8 cellular contexts compared by ENCODE assay signal in the genomic region with DNA sequence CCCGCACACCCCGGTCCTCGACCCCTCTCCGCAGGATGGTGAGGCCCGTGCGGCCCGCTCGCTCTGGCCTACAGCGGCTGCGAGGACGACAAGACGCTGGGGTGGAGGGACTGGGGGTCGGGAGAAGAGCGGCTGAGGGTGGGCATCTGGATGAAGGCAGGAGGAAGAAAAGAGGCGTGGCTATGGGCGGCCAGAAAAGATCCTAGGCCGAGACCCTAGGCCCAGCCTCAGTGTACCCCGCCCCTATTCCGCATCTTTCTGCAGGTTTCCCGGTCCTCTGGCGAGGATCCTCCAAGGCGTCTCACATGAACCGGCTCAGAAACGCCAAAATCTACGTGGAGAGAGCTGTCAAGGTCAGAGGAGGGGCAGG. TPM values are rescaled to one million over a fixed set of nuclear protein-coding genes. Genes with fewer than 3 reads are reported as not detected.
DNase-seq lines count a peak whose midpoint lies in the region; ATAC-seq, FAIRE-seq and TF ChIP-seq lines count a peak whose summit lies in the region.

No MANE protein-coding gene starts in this region.

- H3K36me3 ChIP-seq in SK-N-SH (replicated peaks in 1 of 2; ENCODE audit: control insufficient read depth in 1 of 2, insufficient read depth in 2 of 2, low read length in 1 of 2) (peaks cover 16 to 28% of the 10 kb centered on the region in 2 experiments), kidney (ENCODE audit: control insufficient read depth in 1 of 2, insufficient read depth in 2 of 2, low read length in 2 of 2) (peaks cover 0 to 5% of the 10 kb centered on the region in 2 donors)

- 31% methylated on average over 25 of the region's 25 CpGs for WGBS in SK-N-SH (ENCODE audit: low lambda C conversion rate)

- H2AFZ ChIP-seq in SK-N-SH (ENCODE audit: low read depth): 0 out of 2 replicates have a peak overlapping the region, but pooled peaks have one; percentile 83

- H3K9me3 ChIP-seq in SK-N-SH (no peaks in the 10 kb centered on the region), kidney (ENCODE audit: control insufficient read depth in 1 of 2, low read length in 2 of 2) (no peaks in the 10 kb centered on the region)

- H3K27ac ChIP-seq in SK-N-SH (ENCODE audit: low read depth in 2 of 2, low read length in 1 of 2) (peak overlapping the region; percentile 76 to 85; a peak in 3 of 4 replicates), kidney (ENCODE audit: low read depth in 2 of 2, low read length in 2 of 2) (peak overlapping the region; percentile 91), substantia nigra (ENCODE audit: low read depth, low read length, poor library complexity, severe bottlenecking) (peak overlapping the region; percentile 90)

- peak overlapping the region; percentile 78 for H3K9ac ChIP-seq in SK-N-SH
- H3K9ac ChIP-seq in kidney (ENCODE audit: low read length in 2 of 2): peak overlapping the region in 1 of 2 donors; percentile 53

- intact Hi-C loops in kidney (cut with DNase I): no loop called here

- no peak for TF ChIP-seq EP300 in SK-N-SH (IDR thresholded peaks at IDR 0.05; ENCODE audit: borderline replicate concordance in 1 of 2, low read depth in 1 of 2, low read length in 1 of 2)

- H4K20me1 ChIP-seq in SK-N-SH (ENCODE audit: insufficient read depth): no peaks in the 10 kb centered on the region

- no peaks in the 10 kb centered on the region for H3K9me2 ChIP-seq in SK-N-SH

- CTCF ChIA-PET in SK-N-SH (lab: Yijun Ruan, JAX): interaction anchor here (1.1 to 1.4 kb wide), 3 partner anchors 10 to 120 kb away, joined by 3 read pairs; no protein-coding TSS in a partner anchor

- H3K4me3 ChIP-seq in SK-N-SH (ENCODE audit: low read depth in 2 of 2, low read length in 1 of 2) (peak overlapping the region; percentile 55 to 61), astrocyte of the cerebellum (ENCODE audit: low read depth, low read length) (peak overlapping the region; percentile 47), kidney (ENCODE audit: low read length in 2 of 2) (peak overlapping the region; percentile 29 to 60)

- POLR2A ChIA-PET in SK-N-SH (lab: Yijun Ruan, JAX): interaction anchor here (0.7 kb wide), 1 partner anchor 18 kb away, joined by 3 read pairs; the partner anchor contains the start of gene ARPC4

- ATAC-seq in SK-N-SH treated with all-trans-retinoic acid at 6 μM for 48 hours (no peak; the same call in 2 of the 3 replicates), GM21515 (IDR thresholded peaks at IDR 0.05; ENCODE audit: unreplicated experiment) (no peak)

- H3K4me2 ChIP-seq in SK-N-SH: peak overlapping the region; percentile 86

- FAIRE-seq in kidney (lab: Jason Lieb, UNC): no peak

- in situ Hi-C loops in astrocyte of the cerebellum (cut with HindIII; ENCODE audit: low sequenced_read_pairs): no loop called here

- H3K27me3 ChIP-seq in SK-N-SH (ENCODE audit: insufficient read depth): no peaks in the 10 kb centered on the region

- H3K4me1 ChIP-seq in SK-N-SH (ENCODE audit: control insufficient read depth in 1 of 2, insufficient read depth in 2 of 2, low read depth in 1 of 2, low read length in 1 of 2): peaks cover 3 to 20% of the 10 kb centered on the region in 2 experiments; a peak in 1 of 4 replicates
- H3K4me1 ChIP-seq in kidney (ENCODE audit: control insufficient read depth in 1 of 2, insufficient read depth in 1 of 2, low read depth in 1 of 2, low read length in 2 of 2): peaks cover 0 to 22% of the 10 kb centered on the region in 2 donors

- peaks cover 33% of the 10 kb centered on the region for H3F3A ChIP-seq in SK-N-SH (replicated peaks; ENCODE audit: insufficient read depth)

- no peaks in the 10 kb centered on the region for H3K79me2 ChIP-seq in SK-N-SH (ENCODE audit: insufficient read depth)

- TF ChIP-seq CTCF in SK-N-SH (IDR thresholded peaks at IDR 0.05) (no peak), astrocyte of the cerebellum (IDR thresholded peaks at IDR 0.05; ENCODE audit: low read depth, low read length, missing control alignments) (no peak), kidney (IDR thresholded peaks at IDR 0.05; ENCODE audit: borderline replicate concordance, extremely low read depth, insufficient read depth) (no peak)

- TF ChIP-seq RAD21 in SK-N-SH (IDR thresholded peaks at IDR 0.05; ENCODE audit: low read length): no peak

- DNase-seq in SK-N-SH: no peak
- no peak for DNase-seq in astrocyte of the cerebellum (ENCODE audit: low read depth)
- peak; percentile 81 for DNase-seq in kidney
- peak in 1 of 49 donors; percentile 38 for DNase-seq in substantia nigra (lab: John Stamatoyannopoulos, UW)
- DNase-seq in DMS53 treated with DMSO at 0.1 percent for 48 hours (lab: John Stamatoyannopoulos, UW; ENCODE audit: unreplicated experiment): no peak
- DNase-seq in H4 (ENCODE audit: low spot score): no peak

TF ChIP-seq in SK-N-SH, 30 proteins besides CTCF, POLR2A, EP300 and RAD21 (continues in another document):
- no peak for TF ChIP-seq ELF1 (IDR thresholded peaks at IDR 0.05)
- TF ChIP-seq FOSL2 (IDR thresholded peaks at IDR 0.05; ENCODE audit: borderline replicate concordance, low read depth): no peak
- no peak for TF ChIP-seq MXI1 (IDR thresholded peaks at IDR 0.05; ENCODE audit: low read depth, low read length)
- TF ChIP-seq POLR2AphosphoS5 (IDR thresholded peaks at IDR 0.05; ENCODE audit: low read depth, low read length): no peak
- no peak for TF ChIP-seq YY1 (IDR thresholded peaks at IDR 0.05; ENCODE audit: low read depth)
- TF ChIP-seq, protein P1, sequence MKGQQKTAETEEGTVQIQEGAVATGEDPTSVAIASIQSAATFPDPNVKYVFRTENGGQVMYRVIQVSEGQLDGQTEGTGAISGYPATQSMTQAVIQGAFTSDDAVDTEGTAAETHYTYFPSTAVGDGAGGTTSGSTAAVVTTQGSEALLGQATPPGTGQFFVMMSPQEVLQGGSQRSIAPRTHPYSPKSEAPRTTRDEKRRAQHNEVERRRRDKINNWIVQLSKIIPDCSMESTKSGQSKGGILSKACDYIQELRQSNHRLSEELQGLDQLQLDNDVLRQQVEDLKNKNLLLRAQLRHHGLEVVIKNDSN (IDR thresholded peaks at IDR 0.05; ENCODE audit: borderline replicate concordance, low read depth): no peak
- no peak for TF ChIP-seq CHD2 (IDR thresholded peaks at IDR 0.05; ENCODE audit: low read length, partially characterized antibody)
- no peak for TF ChIP-seq NRF1 (IDR thresholded peaks at IDR 0.05; ENCODE audit: low read depth, low read length)
- TF ChIP-seq RCOR1 (IDR thresholded peaks at IDR 0.05; ENCODE audit: low read length): no peak
- TF ChIP-seq SMC3 (IDR thresholded peaks at IDR 0.05; ENCODE audit: low read depth, low read length): no peak

TF ChIP-seq in SK-N-SH treated with all-trans-retinoic acid at 6 μM for 48 hours, 23 proteins besides CTCF, POLR2A, EP300 and RAD21:
- no peak for TF ChIP-seq ESRRG (CRISPR knock-in tag; IDR thresholded peaks at IDR 0.05)
TF ChIP-seq in SK-N-SH treated with all-trans-retinoic acid at 6 μM for 48 hours: peak in this region for 0.

RNA-seq across cellular contexts. Expression of gene TTLL3, which starts 0.3 kb away (rescaled TPM):
- 41.6 and 51.9 TPM in 2 replicates for polyA plus RNA-seq in SK-N-SH (2012; rRNA removed)
- polyA plus RNA-seq in SK-N-SH (2012; cell fraction: cytosol; rRNA removed): 7.6 and 9.3 TPM in 2 replicates
- 487 and 518 TPM in 2 replicates for polyA plus RNA-seq in SK-N-SH (2012; cell fraction: nucleus; rRNA removed)
- 61.0 TPM for total RNA-seq in kidney
- polyA plus RNA-seq in kidney (ENCODE audit: insufficient read depth, low read depth, low replicate concordance): 27.5 TPM
- 4.4 and 5.4 TPM in 2 replicates for total RNA-seq in H4 (2014; rRNA removed; shearing (Covaris generic))

RNA-seq across cellular contexts. Expression of gene ARPC4, which starts 17.5 kb away (rescaled TPM):
- 220 and 233 TPM in 2 replicates for polyA plus RNA-seq in SK-N-SH (2012; rRNA removed)
- 213 and 244 TPM in 2 replicates for polyA plus RNA-seq in SK-N-SH (2012; cell fraction: cytosol; rRNA removed)
- polyA plus RNA-seq in SK-N-SH (2012; cell fraction: nucleus; rRNA removed): 74.3 and 105 TPM in 2 replicates
- 164 TPM for total RNA-seq in kidney
- polyA plus RNA-seq in kidney (ENCODE audit: insufficient read depth, low read depth, low replicate concordance): 138 TPM
- total RNA-seq in H4 (2014; rRNA removed; shearing (Covaris generic)): 227 and 296 TPM in 2 replicates

RNA-seq across cellular contexts. Expression of gene TADA3, which starts 18.1 kb away (rescaled TPM):
- 84.1 and 102 TPM in 2 replicates for polyA plus RNA-seq in SK-N-SH (2012; rRNA removed)
- polyA plus RNA-seq in SK-N-SH (2012; cell fraction: cytosol; rRNA removed): 54.6 and 75.9 TPM in 2 replicates
- 67.6 and 74.7 TPM in 2 replicates for polyA plus RNA-seq in SK-N-SH (2012; cell fraction: nucleus; rRNA removed)
- total RNA-seq in kidney: 65.1 TPM
- 58.4 TPM for polyA plus RNA-seq in kidney (ENCODE audit: insufficient read depth, low read depth, low replicate concordance)
- 81.5 and 95.9 TPM in 2 replicates for total RNA-seq in H4 (2014; rRNA removed; shearing (Covaris generic))

RNA-seq across cellular contexts. Expression of gene RPUSD3, which starts 33.5 kb away (rescaled TPM):
- polyA plus RNA-seq in SK-N-SH (2012; rRNA removed): 43.4 and 48.0 TPM in 2 replicates
- 21.7 and 28.2 TPM in 2 replicates for polyA plus RNA-seq in SK-N-SH (2012; cell fraction: cytosol; rRNA removed)
- 44.5 and 46.6 TPM in 2 replicates for polyA plus RNA-seq in SK-N-SH (2012; cell fraction: nucleus; rRNA removed)
- 29.1 TPM for total RNA-seq in kidney
- 53.2 TPM for polyA plus RNA-seq in kidney (ENCODE audit: insufficient read depth, low read depth, low replicate concordance)
- 33.7 and 44.5 TPM in 2 replicates for total RNA-seq in H4 (2014; rRNA removed; shearing (Covaris generic))

RNA-seq across cellular contexts. Expression of gene CAMK1, which starts 40.6 kb away (rescaled TPM):
- polyA plus RNA-seq in SK-N-SH (2012; rRNA removed): 44.9 and 47.1 TPM in 2 replicates
- polyA plus RNA-seq in SK-N-SH (2012; cell fraction: cytosol; rRNA removed): 30.5 and 35.8 TPM in 2 replicates
- polyA plus RNA-seq in SK-N-SH (2012; cell fraction: nucleus; rRNA removed): 39.3 and 46.4 TPM in 2 replicates
- 31.2 TPM for total RNA-seq in kidney
- polyA plus RNA-seq in kidney (ENCODE audit: insufficient read depth, low read depth, low replicate concordance): 52.7 TPM
- 4.9 and 16.6 TPM in 2 replicates for total RNA-seq in H4 (2014; rRNA removed; shearing (Covaris generic))
